In the genomic region with DNA sequence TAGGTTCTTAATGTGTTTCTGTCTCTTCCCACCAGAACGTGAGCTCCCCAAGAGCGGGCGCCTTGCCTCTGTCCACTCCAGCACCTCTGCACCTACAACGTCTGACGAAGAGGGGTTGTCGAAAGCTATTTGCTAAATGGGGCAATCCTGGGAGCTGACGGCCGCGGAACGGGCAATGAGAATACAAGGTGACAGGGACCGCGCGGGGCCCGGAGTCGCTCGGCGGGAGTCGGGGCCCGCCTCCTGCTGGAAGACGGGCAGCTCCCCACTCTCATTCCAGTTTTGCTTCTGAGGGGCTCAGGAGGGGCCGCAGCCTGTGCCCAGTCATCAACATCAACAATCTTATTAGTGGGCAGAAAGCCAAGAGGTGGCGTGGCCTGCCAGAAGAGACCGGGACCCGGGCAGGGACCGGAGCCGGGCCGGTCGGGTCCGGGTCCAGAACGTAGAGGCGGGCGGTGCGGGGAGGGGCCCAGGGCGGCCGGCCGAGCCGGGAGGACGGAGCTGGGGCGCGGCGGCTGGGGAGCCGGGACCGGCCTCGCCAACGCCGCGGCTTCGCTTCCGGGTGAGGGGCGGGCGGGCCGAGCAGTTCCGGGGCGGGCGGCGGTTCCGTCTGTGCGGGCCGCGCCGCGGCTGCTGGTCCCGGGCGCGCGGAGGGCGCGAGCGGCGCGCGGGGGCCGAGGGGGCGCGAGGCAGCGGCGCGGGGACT, we compare ENCODE assay signal across 8 cellular contexts. TPM values are rescaled to one million over a fixed set of nuclear protein-coding genes. Genes with fewer than 3 reads are reported as not detected.
DNase-seq lines count a peak whose midpoint lies in the region; ATAC-seq, FAIRE-seq and TF ChIP-seq lines count a peak whose summit lies in the region.

Gene MOSMO (plus strand): TSS at position 603 of the 706 bp plus-strand sequence. CDS start 191 bp downstream, outside the sequence.

- TF ChIP-seq RAD21 in HepG2 (CRISPR knock-in tag; IDR thresholded peaks at IDR 0.05), result peak; percentile 62

- H3K27me3 Mint-ChIP-seq in dendritic cell treated with granulocyte-macrophage colony-stimulating factor and Interleukin-4, amounts not matched to agents 40 ng/mL and 50 ng/mL, for 4 days, result peaks cover 13% of the 10 kb centered on the region

- peaks cover 18% of the 10 kb centered on the region for H3K36me3 Mint-ChIP-seq in dendritic cell treated with granulocyte-macrophage colony-stimulating factor and Interleukin-4, amounts not matched to agents 40 ng/mL and 50 ng/mL, for 4 days (ENCODE audit: low read depth)

- intact Hi-C loops in dendritic cell treated with granulocyte-macrophage colony-stimulating factor and Interleukin-4, amounts not matched to agents 40 ng/mL and 50 ng/mL, for 4 days (cut with micrococcal nuclease), result no loop called here
- intact Hi-C loops in HepG2 (cut with micrococcal nuclease; ENCODE audit: unreplicated experiment), result no loop called here

- H2AFZ ChIP-seq in HepG2 (ENCODE audit: low read length), result peak within 1 kb of the TSS; percentile 77

- CTCF ChIA-PET in HepG2 (lab: Yijun Ruan, JAX; ENCODE audit: low intra/inter-chr PET ratio, low total read pairs), result no interaction called here

- peak within 1 kb of the TSS; percentile 96 to 98 (median 98) for H3K4me3 ChIP-seq in HepG2 (replicated peaks in 1 of 3; ENCODE audit: insufficient read depth in 1 of 3, low read depth in 2 of 3, low read length in 3 of 3)

- peak in 1 of 2 experiments; percentile 78; a peak in 2 of 4 replicates for TF ChIP-seq POLR2A in HepG2 (IDR thresholded peaks at IDR 0.05; ENCODE audit: insufficient read depth in 1 of 2, low read depth in 2 of 2, low read length in 2 of 2)

- peaks cover 0 to 11% of the 10 kb centered on the region in 2 experiments; a peak in 1 of 5 replicates for H3K27me3 ChIP-seq in HepG2 (ENCODE audit: control insufficient read depth in 1 of 2, insufficient read depth in 2 of 2, low read length in 2 of 2)

- no peak for FAIRE-seq in HepG2 (lab: Jason Lieb, UNC)

- no peaks in the 10 kb centered on the region for H3K9me3 ChIP-seq in HepG2 (ENCODE audit: low read length)

- in situ Hi-C loops in HepG2 (cut with HindIII; ENCODE audit: extremely low pct_ligation_motif_present, low pct_unique_long_range_greater_than_20kb), result no loop called here

- no peaks in the 10 kb centered on the region for H3K9me3 Mint-ChIP-seq in dendritic cell treated with granulocyte-macrophage colony-stimulating factor and Interleukin-4, amounts not matched to agents 40 ng/mL and 50 ng/mL, for 4 days

- peak within 1 kb of the TSS; percentile 82 for H3K9ac ChIP-seq in HepG2 (ENCODE audit: insufficient read depth, low read depth, low read length)

- peaks cover 58% of the 10 kb centered on the region for H3K4me1 ChIP-seq in HepG2 (ENCODE audit: insufficient read depth, low read length)

- TF ChIP-seq EP300 in HepG2 (IDR thresholded peaks at IDR 0.05; ENCODE audit: low read depth in 2 of 2, low read length in 2 of 2) (no peak), HepG2 (CRISPR knock-in tag; IDR thresholded peaks at IDR 0.05; ENCODE audit: borderline replicate concordance) (no peak)

- H3K4me1 Mint-ChIP-seq in dendritic cell treated with granulocyte-macrophage colony-stimulating factor and Interleukin-4, amounts not matched to agents 40 ng/mL and 50 ng/mL, for 4 days (ENCODE audit: low read depth), result peaks cover 44% of the 10 kb centered on the region

- peak within 1 kb of the TSS; percentile 100 for H3K4me2 ChIP-seq in HepG2 (ENCODE audit: low read depth, low read length)

- H3K27ac Mint-ChIP-seq in dendritic cell treated with granulocyte-macrophage colony-stimulating factor and Interleukin-4, amounts not matched to agents 40 ng/mL and 50 ng/mL, for 4 days, result peak within 1 kb of the TSS; percentile 88

- WGBS in HepG2 (ENCODE audit: low lambda C conversion rate), result 1% methylated on average over 38 of the region's 78 CpGs

- peak; percentile 46 for TF ChIP-seq CTCF in HepG2 (CRISPR knock-in tag; IDR thresholded peaks at IDR 0.05)

- no TSS peak for BruUV-seq in HepG2 (replicated peaks; lab: Mats Ljungman, UMichigan)

- POLR2A ChIA-PET in HepG2 (lab: Yijun Ruan, JAX), result interaction anchor here (0.9 to 3.7 kb wide), 15 partner anchors 9 to 184 kb away, joined by 3 to 40 read pairs (median 8); partner anchors contain the start of gene UQCRC2

- H4K20me1 ChIP-seq in HepG2 (ENCODE audit: insufficient read depth, low read length), result 0 out of 2 replicates have a peak, but pooled peaks cover 6% of the 10 kb centered on the region

- ATAC-seq in GM21825 (IDR thresholded peaks at IDR 0.05; ENCODE audit: unreplicated experiment) (peak; percentile 56), HepG2 (peak; percentile 88), GM21526 (IDR thresholded peaks at IDR 0.05; ENCODE audit: low FRiP score, unreplicated experiment) (no peak)

- H3K36me3 ChIP-seq in HepG2 (replicated peaks in 1 of 2; ENCODE audit: control insufficient read depth in 1 of 2, insufficient read depth in 2 of 2, low read length in 2 of 2), result no peaks in the 10 kb centered on the region

- peaks cover 40% of the 10 kb centered on the region for H3K79me2 ChIP-seq in HepG2 (ENCODE audit: insufficient read depth, low read length)

- H3K4me3 Mint-ChIP-seq in dendritic cell treated with granulocyte-macrophage colony-stimulating factor and Interleukin-4, amounts not matched to agents 40 ng/mL and 50 ng/mL, for 4 days, result peak within 1 kb of the TSS; percentile 96

- peak; percentile 8 for DNase-seq in DMS114 treated with DMSO at 0.1 percent for 48 hours (lab: John Stamatoyannopoulos, UW; ENCODE audit: unreplicated experiment)
- peak; percentile 18 for DNase-seq in NCI-H2029 treated with DMSO at 0.1 percent for 48 hours (lab: John Stamatoyannopoulos, UW)
- peak; percentile 72 for DNase-seq in activated CD4-positive, alpha-beta T cell treated with anti-CD3 and anti-CD28 coated beads for 48 hours
- peak; percentile 85 for DNase-seq in HepG2 (ENCODE audit: low spot score)
- DNase-seq in stimulated activated CD4-positive, alpha-beta T cell treated with anti-CD3 and anti-CD28 coated beads, Interleukin-2, amount 100 ng/mL, for 4 hours (ENCODE audit: low read depth), result peak; percentile 52

- peak within 1 kb of the TSS; percentile 78 for H3K27ac ChIP-seq in HepG2 (ENCODE audit: extremely low read length, insufficient read depth, low read length)

TF ChIP-seq in HepG2, 621 proteins besides CTCF, POLR2A, EP300 and RAD21 (continues in another document):
- TF ChIP-seq PCBP2 (optimal IDR thresholded peaks at IDR 0.05; ENCODE audit: low read depth, low read length, poor library complexity, severe bottlenecking), result no peak
- TF ChIP-seq ZNF335 (CRISPR knock-in tag; IDR thresholded peaks at IDR 0.05), result peak; percentile 51; the same call in 1 of the 2 replicates
- TF ChIP-seq ZFP90 (CRISPR knock-in tag; IDR thresholded peaks at IDR 0.05; ENCODE audit: borderline replicate concordance), result peak; percentile 47; the same call in 1 of the 2 replicates
- TF ChIP-seq NFYB (CRISPR knock-in tag; IDR thresholded peaks at IDR 0.05), result 0 out of 2 replicates have a peak, but pooled peaks have one; percentile 18
- TF ChIP-seq FOSL1 (CRISPR knock-in tag; IDR thresholded peaks at IDR 0.05; ENCODE audit: borderline replicate concordance), result no peak

RNA-seq across cellular contexts. Expression of gene MOSMO, which starts in this region (rescaled TPM):
- total RNA-seq in HepG2 (2016; rRNA removed; fragmentation: Illumina TruSeq; extraction: Trizol), result 19.1 and 26.7 TPM in 2 replicates
- total RNA-seq in HepG2 (2016; cell fraction: cytosol; rRNA removed; fragmentation: Illumina TruSeq; extraction: Trizol; ENCODE audit: low read depth), result 34.5 and 48.8 TPM in 2 replicates
- 16.9 and 27.7 TPM in 2 replicates for total RNA-seq in HepG2 (2016; cell fraction: insoluble cytoplasmic fraction; rRNA removed; fragmentation: Illumina TruSeq; extraction: Trizol)
- total RNA-seq in HepG2 (2016; cell fraction: membrane; rRNA removed; fragmentation: Illumina TruSeq; extraction: Trizol), result 47.0 and 53.1 TPM in 2 replicates
- 39.8 and 41.4 TPM in 2 replicates for total RNA-seq in HepG2 (2016; cell fraction: nucleus; rRNA removed; fragmentation: Illumina TruSeq; extraction: Trizol)
- polyA plus RNA-seq in HepG2 (2011; rRNA removed), result 29.2 and 32.6 TPM in 2 replicates
- 15.1 and 17.4 TPM in 2 replicates for polyA plus RNA-seq in HepG2 (2011; cell fraction: cytosol; rRNA removed)
- polyA plus RNA-seq in HepG2 (2011; cell fraction: nucleus; rRNA removed), result 31.8 and 32.6 TPM in 2 replicates
- polyA plus RNA-seq in HepG2 (2012), result 24.9 and 29.4 TPM in 2 replicates
- 63.6 and 64.2 TPM in 2 replicates for polyA plus RNA-seq in HepG2 (2016; cell fraction: cytosol; fragmentation: Illumina TruSeq; extraction: Trizol; ENCODE audit: low read depth)
- 17.4 and 20.9 TPM in 2 replicates for polyA plus RNA-seq in HepG2 (2016; cell fraction: insoluble cytoplasmic fraction; fragmentation: Illumina TruSeq; extraction: Trizol; ENCODE audit: low read depth)
- 55.0 and 58.1 TPM in 2 replicates for polyA plus RNA-seq in HepG2 (2016; cell fraction: membrane; fragmentation: Illumina TruSeq; extraction: Trizol; ENCODE audit: low read depth)
- 50.7 and 52.4 TPM in 2 replicates for polyA plus RNA-seq in HepG2 (2016; cell fraction: nucleus; fragmentation: Illumina TruSeq; extraction: Trizol; ENCODE audit: insufficient read depth, low read depth)
- 13.8 and 35.0 TPM in 2 replicates for polyA minus RNA-seq in HepG2 (2011; rRNA and poly(A)+ RNA removed; ENCODE audit: low replicate concordance)
- polyA minus RNA-seq in HepG2 (2011; cell fraction: cytosol; rRNA and poly(A)+ RNA removed), result 11.3 and 13.2 TPM in 2 replicates
- polyA minus RNA-seq in HepG2 (2011; cell fraction: nucleus; rRNA and poly(A)+ RNA removed), result 49.3 and 57.4 TPM in 2 replicates

Comparison
In these comparisons a context has a peak if more than half of its experiments do, and no peak if none do; other contexts are left out.
1. DNase-seq: peak in every context shown above with its lines; median percentile 85 in HepG2; 72 in activated CD4-positive, alpha-beta T cell treated with anti-CD3 and anti-CD28 coated beads for 48 hours; 52 in stimulated activated CD4-positive, alpha-beta T cell treated with anti-CD3 and anti-CD28 coated beads, Interleukin-2, amount 100 ng/mL, for 4 hours; 18 in NCI-H2029 treated with DMSO at 0.1 percent for 48 hours; 8 in DMS114 treated with DMSO at 0.1 percent for 48 hours.